19 cellular contexts compared by ENCODE assay signal in the genomic region with DNA sequence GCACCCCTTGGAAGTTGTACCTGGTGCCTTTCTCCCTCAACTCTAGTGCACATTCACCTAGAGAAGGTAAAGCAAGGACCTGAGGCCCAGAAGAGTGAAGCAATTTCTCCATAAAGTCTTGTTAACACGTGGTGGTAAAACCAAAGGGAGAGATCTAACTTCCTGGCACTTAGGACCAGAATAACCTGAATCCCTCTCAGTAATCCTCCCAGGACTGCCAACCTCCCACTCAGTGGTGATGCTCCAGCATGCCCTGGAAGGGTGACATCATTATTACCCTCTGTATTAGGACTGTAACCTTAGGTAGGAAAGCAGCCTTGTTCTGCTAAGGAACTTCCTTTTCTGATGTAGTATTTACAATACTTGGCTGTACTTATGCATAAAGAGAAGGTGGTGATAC.
"Had no signal": no experiment of that assay in that cellular context is flagged by ENCODE, and none has a peak within 500 bp of the region (broad histone marks: within the 10 kb centered on the region; RNA-seq: fewer than 3 reads in every experiment).

No MANE protein-coding gene starts in this region.

- H3K4me1 ChIP-seq: gastroesophageal sphincter, right lobe of liver, stomach, testis, upper lobe of left lung had no signal

- H3K4me1 Mint-ChIP-seq: activated B cell treated with CpG ODN at 0.5 μM for 24 hours; activated CD4-positive, alpha-beta memory T cell treated with anti-CD3 and anti-CD28 coated beads, Interleukin-2, amount 10 ng/mL, durations not matched to agents 7 days and 5 days; activated CD8-positive, alpha-beta memory T cell treated with anti-CD3 and anti-CD28 coated beads, Interleukin-2, amount 10 ng/mL, durations not matched to agents 7 days and 5 days; naive thymus-derived CD4-positive, alpha-beta T cell; stimulated activated effector memory CD8-positive, alpha-beta T cell treated with anti-CD3 and anti-CD28 coated beads, Interleukin-12 subunit alpha, Interleukin-12 subunit beta, amount 100 ng/mL, for 72 hours had no signal

- ATAC-seq: activated CD8-positive, alpha-beta memory T cell treated with anti-CD3 and anti-CD28 coated beads, Interleukin-2, amount 10 ng/mL, durations not matched to agents 7 days and 5 days; gastroesophageal sphincter; naive thymus-derived CD4-positive, alpha-beta T cell; stimulated activated effector memory CD8-positive, alpha-beta T cell treated with anti-CD3 and anti-CD28 coated beads, Interleukin-12 subunit alpha, Interleukin-12 subunit beta, amount 100 ng/mL, for 72 hours had no signal

- H3K36me3 ChIP-seq: cardiac muscle cell, gastroesophageal sphincter, heart left ventricle, neural progenitor cell, right lobe of liver, stomach, upper lobe of left lung had no signal

- H3K9ac ChIP-seq: neural progenitor cell had no signal

- H2AFZ ChIP-seq: neural progenitor cell had no signal

- H3K9me3 Mint-ChIP-seq: activated B cell treated with CpG ODN at 0.5 μM for 24 hours; activated CD4-positive, alpha-beta memory T cell treated with anti-CD3 and anti-CD28 coated beads, Interleukin-2, amount 10 ng/mL, durations not matched to agents 7 days and 5 days had no signal

- DNase-seq: activated B cell treated with CpG ODN at 0.5 μM for 24 hours; activated CD4-positive, alpha-beta memory T cell treated with anti-CD3 and anti-CD28 coated beads, Interleukin-2, amount 10 ng/mL, durations not matched to agents 7 days and 5 days; activated CD4-positive, alpha-beta T cell treated with anti-CD3 and anti-CD28 coated beads for 48 hours; activated CD8-positive, alpha-beta memory T cell treated with anti-CD3 and anti-CD28 coated beads, Interleukin-2, amount 10 ng/mL, durations not matched to agents 7 days and 5 days; heart left ventricle; left cardiac atrium; mesendoderm; naive thymus-derived CD4-positive, alpha-beta T cell; right lobe of liver; stimulated activated CD4-positive, alpha-beta T cell treated with anti-CD3 and anti-CD28 coated beads, Interleukin-4, amount 100 ng/mL, for 24 hours; stomach; T-helper 2 cell; testis; upper lobe of left lung had no signal

- H3K4me2 ChIP-seq: neural progenitor cell had no signal

- H3K4me3 ChIP-seq: cardiac muscle cell, gastroesophageal sphincter, heart left ventricle, neural progenitor cell, right lobe of liver, stomach, testis, upper lobe of left lung had no signal

- H3K4me3 Mint-ChIP-seq: activated B cell treated with CpG ODN at 0.5 μM for 24 hours; activated CD4-positive, alpha-beta memory T cell treated with anti-CD3 and anti-CD28 coated beads, Interleukin-2, amount 10 ng/mL, durations not matched to agents 7 days and 5 days; activated CD8-positive, alpha-beta memory T cell treated with anti-CD3 and anti-CD28 coated beads, Interleukin-2, amount 10 ng/mL, durations not matched to agents 7 days and 5 days; activated naive CD8-positive, alpha-beta T cell; naive thymus-derived CD4-positive, alpha-beta T cell; neural progenitor cell; stimulated activated effector memory CD8-positive, alpha-beta T cell treated with anti-CD3 and anti-CD28 coated beads, Interleukin-12 subunit alpha, Interleukin-12 subunit beta, amount 100 ng/mL, for 72 hours had no signal

- H3K27ac Mint-ChIP-seq: activated B cell treated with CpG ODN at 0.5 μM for 24 hours; activated CD4-positive, alpha-beta memory T cell treated with anti-CD3 and anti-CD28 coated beads, Interleukin-2, amount 10 ng/mL, durations not matched to agents 7 days and 5 days; activated CD8-positive, alpha-beta memory T cell treated with anti-CD3 and anti-CD28 coated beads, Interleukin-2, amount 10 ng/mL, durations not matched to agents 7 days and 5 days; activated naive CD8-positive, alpha-beta T cell; naive thymus-derived CD4-positive, alpha-beta T cell; neural progenitor cell; stimulated activated effector memory CD8-positive, alpha-beta T cell treated with anti-CD3 and anti-CD28 coated beads, Interleukin-12 subunit alpha, Interleukin-12 subunit beta, amount 100 ng/mL, for 72 hours had no signal

- H3K9me3 ChIP-seq: gastroesophageal sphincter, heart left ventricle, right lobe of liver, stomach, testis, upper lobe of left lung had no signal

- H3K36me3 Mint-ChIP-seq: activated CD8-positive, alpha-beta memory T cell treated with anti-CD3 and anti-CD28 coated beads, Interleukin-2, amount 10 ng/mL, durations not matched to agents 7 days and 5 days; activated naive CD8-positive, alpha-beta T cell; stimulated activated effector memory CD8-positive, alpha-beta T cell treated with anti-CD3 and anti-CD28 coated beads, Interleukin-12 subunit alpha, Interleukin-12 subunit beta, amount 100 ng/mL, for 72 hours had no signal

- H3K27me3 Mint-ChIP-seq: activated B cell treated with CpG ODN at 0.5 μM for 24 hours; activated CD4-positive, alpha-beta memory T cell treated with anti-CD3 and anti-CD28 coated beads, Interleukin-2, amount 10 ng/mL, durations not matched to agents 7 days and 5 days; activated CD8-positive, alpha-beta memory T cell treated with anti-CD3 and anti-CD28 coated beads, Interleukin-2, amount 10 ng/mL, durations not matched to agents 7 days and 5 days; naive thymus-derived CD4-positive, alpha-beta T cell had no signal

- H3K27me3 ChIP-seq: gastroesophageal sphincter, heart left ventricle, neural progenitor cell, right lobe of liver, stomach, testis, upper lobe of left lung had no signal

- H3K27ac ChIP-seq: cardiac muscle cell, gastroesophageal sphincter, heart left ventricle, neural progenitor cell, right lobe of liver, stomach, testis, upper lobe of left lung had no signal
